In the genomic region with DNA sequence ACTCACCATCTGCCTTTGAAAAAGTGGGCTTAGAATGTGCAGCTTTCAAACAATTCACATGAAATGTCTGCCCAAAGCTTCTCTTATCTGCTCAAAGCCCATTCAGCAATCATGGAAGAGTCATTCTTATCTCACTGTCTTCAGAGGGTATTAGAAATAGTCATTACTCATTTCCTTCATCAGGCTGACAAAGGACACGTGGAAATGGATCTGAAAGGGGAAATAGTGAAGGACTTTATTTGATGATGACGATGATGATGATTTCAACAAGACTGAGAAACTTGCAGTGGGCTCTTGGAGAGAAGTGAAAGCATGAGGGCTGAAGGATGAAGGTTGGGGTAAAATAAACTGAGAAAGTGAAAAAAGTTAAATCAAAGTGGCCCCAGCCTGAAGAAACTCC, we compare ENCODE assay signal across 1 cellular context.
TF ChIP-seq lines count a peak whose summit lies in the region.

No MANE protein-coding gene starts in this region.

TF ChIP-seq in GM12878, 131 proteins besides CTCF, POLR2A, EP300 and RAD21 (continued from another document and continues in another):
- no peak for TF ChIP-seq REST (IDR thresholded peaks at IDR 0.05; ENCODE audit: low read depth, low read length)
- no peak for TF ChIP-seq SUPT20H (IDR thresholded peaks at IDR 0.05; ENCODE audit: borderline replicate concordance, control insufficient read depth, low read depth, low read length)
- TF ChIP-seq STAT3 (IDR thresholded peaks at IDR 0.05; ENCODE audit: low read depth, low read length), result no peak
- TF ChIP-seq, protein P1, sequence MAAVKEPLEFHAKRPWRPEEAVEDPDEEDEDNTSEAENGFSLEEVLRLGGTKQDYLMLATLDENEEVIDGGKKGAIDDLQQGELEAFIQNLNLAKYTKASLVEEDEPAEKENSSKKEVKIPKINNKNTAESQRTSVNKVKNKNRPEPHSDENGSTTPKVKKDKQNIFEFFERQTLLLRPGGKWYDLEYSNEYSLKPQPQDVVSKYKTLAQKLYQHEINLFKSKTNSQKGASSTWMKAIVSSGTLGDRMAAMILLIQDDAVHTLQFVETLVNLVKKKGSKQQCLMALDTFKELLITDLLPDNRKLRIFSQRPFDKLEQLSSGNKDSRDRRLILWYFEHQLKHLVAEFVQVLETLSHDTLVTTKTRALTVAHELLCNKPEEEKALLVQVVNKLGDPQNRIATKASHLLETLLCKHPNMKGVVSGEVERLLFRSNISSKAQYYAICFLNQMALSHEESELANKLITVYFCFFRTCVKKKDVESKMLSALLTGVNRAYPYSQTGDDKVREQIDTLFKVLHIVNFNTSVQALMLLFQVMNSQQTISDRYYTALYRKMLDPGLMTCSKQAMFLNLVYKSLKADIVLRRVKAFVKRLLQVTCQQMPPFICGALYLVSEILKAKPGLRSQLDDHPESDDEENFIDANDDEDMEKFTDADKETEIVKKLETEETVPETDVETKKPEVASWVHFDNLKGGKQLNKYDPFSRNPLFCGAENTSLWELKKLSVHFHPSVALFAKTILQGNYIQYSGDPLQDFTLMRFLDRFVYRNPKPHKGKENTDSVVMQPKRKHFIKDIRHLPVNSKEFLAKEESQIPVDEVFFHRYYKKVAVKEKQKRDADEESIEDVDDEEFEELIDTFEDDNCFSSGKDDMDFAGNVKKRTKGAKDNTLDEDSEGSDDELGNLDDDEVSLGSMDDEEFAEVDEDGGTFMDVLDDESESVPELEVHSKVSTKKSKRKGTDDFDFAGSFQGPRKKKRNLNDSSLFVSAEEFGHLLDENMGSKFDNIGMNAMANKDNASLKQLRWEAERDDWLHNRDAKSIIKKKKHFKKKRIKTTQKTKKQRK (IDR thresholded peaks at IDR 0.05; ENCODE audit: low read depth, low read length), result no peak
- 0 out of 2 replicates have a peak, but pooled peaks have one; percentile 33 for TF ChIP-seq CREM (IDR thresholded peaks at IDR 0.05; ENCODE audit: low read depth)
- 0 out of 2 replicates have a peak, but pooled peaks have one; percentile 10 for TF ChIP-seq ATF7 (IDR thresholded peaks at IDR 0.05; ENCODE audit: low read depth)
- no peak for TF ChIP-seq RAD51 (IDR thresholded peaks at IDR 0.05)
- no peak for TF ChIP-seq ZNF217 (IDR thresholded peaks at IDR 0.05)
- TF ChIP-seq, protein P2, sequence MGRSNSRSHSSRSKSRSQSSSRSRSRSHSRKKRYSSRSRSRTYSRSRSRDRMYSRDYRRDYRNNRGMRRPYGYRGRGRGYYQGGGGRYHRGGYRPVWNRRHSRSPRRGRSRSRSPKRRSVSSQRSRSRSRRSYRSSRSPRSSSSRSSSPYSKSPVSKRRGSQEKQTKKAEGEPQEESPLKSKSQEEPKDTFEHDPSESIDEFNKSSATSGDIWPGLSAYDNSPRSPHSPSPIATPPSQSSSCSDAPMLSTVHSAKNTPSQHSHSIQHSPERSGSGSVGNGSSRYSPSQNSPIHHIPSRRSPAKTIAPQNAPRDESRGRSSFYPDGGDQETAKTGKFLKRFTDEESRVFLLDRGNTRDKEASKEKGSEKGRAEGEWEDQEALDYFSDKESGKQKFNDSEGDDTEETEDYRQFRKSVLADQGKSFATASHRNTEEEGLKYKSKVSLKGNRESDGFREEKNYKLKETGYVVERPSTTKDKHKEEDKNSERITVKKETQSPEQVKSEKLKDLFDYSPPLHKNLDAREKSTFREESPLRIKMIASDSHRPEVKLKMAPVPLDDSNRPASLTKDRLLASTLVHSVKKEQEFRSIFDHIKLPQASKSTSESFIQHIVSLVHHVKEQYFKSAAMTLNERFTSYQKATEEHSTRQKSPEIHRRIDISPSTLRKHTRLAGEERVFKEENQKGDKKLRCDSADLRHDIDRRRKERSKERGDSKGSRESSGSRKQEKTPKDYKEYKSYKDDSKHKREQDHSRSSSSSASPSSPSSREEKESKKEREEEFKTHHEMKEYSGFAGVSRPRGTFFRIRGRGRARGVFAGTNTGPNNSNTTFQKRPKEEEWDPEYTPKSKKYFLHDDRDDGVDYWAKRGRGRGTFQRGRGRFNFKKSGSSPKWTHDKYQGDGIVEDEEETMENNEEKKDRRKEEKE (IDR thresholded peaks at IDR 0.05), result no peak
- TF ChIP-seq NFXL1 (IDR thresholded peaks at IDR 0.05; ENCODE audit: borderline replicate concordance), result no peak
- TF ChIP-seq ASH2L (IDR thresholded peaks at IDR 0.05; ENCODE audit: borderline replicate concordance, low read depth), result no peak
- no peak for TF ChIP-seq ELK1 (IDR thresholded peaks at IDR 0.05; ENCODE audit: low read depth, low read length)
- no peak for TF ChIP-seq BRCA1 (IDR thresholded peaks at IDR 0.05; ENCODE audit: low read depth, low read length)
- no peak for TF ChIP-seq BACH1 (IDR thresholded peaks at IDR 0.05; ENCODE audit: borderline replicate concordance)
- TF ChIP-seq, protein P3, sequence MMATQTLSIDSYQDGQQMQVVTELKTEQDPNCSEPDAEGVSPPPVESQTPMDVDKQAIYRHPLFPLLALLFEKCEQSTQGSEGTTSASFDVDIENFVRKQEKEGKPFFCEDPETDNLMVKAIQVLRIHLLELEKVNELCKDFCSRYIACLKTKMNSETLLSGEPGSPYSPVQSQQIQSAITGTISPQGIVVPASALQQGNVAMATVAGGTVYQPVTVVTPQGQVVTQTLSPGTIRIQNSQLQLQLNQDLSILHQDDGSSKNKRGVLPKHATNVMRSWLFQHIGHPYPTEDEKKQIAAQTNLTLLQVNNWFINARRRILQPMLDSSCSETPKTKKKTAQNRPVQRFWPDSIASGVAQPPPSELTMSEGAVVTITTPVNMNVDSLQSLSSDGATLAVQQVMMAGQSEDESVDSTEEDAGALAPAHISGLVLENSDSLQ (IDR thresholded peaks at IDR 0.05), result peak; percentile 38; the same call in 1 of the 2 replicates
- no peak for TF ChIP-seq NFIC (IDR thresholded peaks at IDR 0.05; ENCODE audit: low read depth, low read length)
- no peak for TF ChIP-seq BCL11A (IDR thresholded peaks at IDR 0.05; ENCODE audit: low read depth, low read length)
- TF ChIP-seq, protein P4, sequence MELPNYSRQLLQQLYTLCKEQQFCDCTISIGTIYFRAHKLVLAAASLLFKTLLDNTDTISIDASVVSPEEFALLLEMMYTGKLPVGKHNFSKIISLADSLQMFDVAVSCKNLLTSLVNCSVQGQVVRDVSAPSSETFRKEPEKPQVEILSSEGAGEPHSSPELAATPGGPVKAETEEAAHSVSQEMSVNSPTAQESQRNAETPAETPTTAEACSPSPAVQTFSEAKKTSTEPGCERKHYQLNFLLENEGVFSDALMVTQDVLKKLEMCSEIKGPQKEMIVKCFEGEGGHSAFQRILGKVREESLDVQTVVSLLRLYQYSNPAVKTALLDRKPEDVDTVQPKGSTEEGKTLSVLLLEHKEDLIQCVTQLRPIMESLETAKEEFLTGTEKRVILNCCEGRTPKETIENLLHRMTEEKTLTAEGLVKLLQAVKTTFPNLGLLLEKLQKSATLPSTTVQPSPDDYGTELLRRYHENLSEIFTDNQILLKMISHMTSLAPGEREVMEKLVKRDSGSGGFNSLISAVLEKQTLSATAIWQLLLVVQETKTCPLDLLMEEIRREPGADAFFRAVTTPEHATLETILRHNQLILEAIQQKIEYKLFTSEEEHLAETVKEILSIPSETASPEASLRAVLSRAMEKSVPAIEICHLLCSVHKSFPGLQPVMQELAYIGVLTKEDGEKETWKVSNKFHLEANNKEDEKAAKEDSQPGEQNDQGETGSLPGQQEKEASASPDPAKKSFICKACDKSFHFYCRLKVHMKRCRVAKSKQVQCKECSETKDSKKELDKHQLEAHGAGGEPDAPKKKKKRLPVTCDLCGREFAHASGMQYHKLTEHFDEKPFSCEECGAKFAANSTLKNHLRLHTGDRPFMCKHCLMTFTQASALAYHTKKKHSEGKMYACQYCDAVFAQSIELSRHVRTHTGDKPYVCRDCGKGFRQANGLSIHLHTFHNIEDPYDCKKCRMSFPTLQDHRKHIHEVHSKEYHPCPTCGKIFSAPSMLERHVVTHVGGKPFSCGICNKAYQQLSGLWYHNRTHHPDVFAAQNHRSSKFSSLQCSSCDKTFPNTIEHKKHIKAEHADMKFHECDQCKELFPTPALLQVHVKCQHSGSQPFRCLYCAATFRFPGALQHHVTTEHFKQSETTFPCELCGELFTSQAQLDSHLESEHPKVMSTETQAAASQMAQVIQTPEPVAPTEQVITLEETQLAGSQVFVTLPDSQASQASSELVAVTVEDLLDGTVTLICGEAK (IDR thresholded peaks at IDR 0.05; ENCODE audit: borderline replicate concordance), result no peak
- no peak for TF ChIP-seq JUNB (IDR thresholded peaks at IDR 0.05)
- no peak for TF ChIP-seq SKIL (IDR thresholded peaks at IDR 0.05; ENCODE audit: low read depth, poor library complexity, severe bottlenecking)
- no peak for TF ChIP-seq TCF7 (IDR thresholded peaks at IDR 0.05; ENCODE audit: borderline replicate concordance)
- TF ChIP-seq IRF4 (IDR thresholded peaks at IDR 0.05; ENCODE audit: low read depth, low read length), result no peak
- peak; percentile 21; the same call in 1 of the 2 replicates for TF ChIP-seq MTA2 (IDR thresholded peaks at IDR 0.05; ENCODE audit: low read depth)
- TF ChIP-seq SMC3 (IDR thresholded peaks at IDR 0.05; ENCODE audit: borderline replicate concordance, low read length), result no peak
- TF ChIP-seq RCOR1 (conservative IDR thresholded peaks at IDR 0.05; ENCODE audit: low read depth, low read length), result no peak
- no peak for TF ChIP-seq E2F8 (IDR thresholded peaks at IDR 0.05; ENCODE audit: low read depth, partially characterized antibody)
- TF ChIP-seq SRF (IDR thresholded peaks at IDR 0.05; ENCODE audit: low read depth in 2 of 2, low read length in 2 of 2), result no peak
- no peak for TF ChIP-seq MXI1 (IDR thresholded peaks at IDR 0.05; ENCODE audit: low read depth, low read length)
- TF ChIP-seq IRF5 (IDR thresholded peaks at IDR 0.05; ENCODE audit: borderline replicate concordance), result no peak
